ENCODE assay signal across 19 cellular contexts in the genomic region with DNA sequence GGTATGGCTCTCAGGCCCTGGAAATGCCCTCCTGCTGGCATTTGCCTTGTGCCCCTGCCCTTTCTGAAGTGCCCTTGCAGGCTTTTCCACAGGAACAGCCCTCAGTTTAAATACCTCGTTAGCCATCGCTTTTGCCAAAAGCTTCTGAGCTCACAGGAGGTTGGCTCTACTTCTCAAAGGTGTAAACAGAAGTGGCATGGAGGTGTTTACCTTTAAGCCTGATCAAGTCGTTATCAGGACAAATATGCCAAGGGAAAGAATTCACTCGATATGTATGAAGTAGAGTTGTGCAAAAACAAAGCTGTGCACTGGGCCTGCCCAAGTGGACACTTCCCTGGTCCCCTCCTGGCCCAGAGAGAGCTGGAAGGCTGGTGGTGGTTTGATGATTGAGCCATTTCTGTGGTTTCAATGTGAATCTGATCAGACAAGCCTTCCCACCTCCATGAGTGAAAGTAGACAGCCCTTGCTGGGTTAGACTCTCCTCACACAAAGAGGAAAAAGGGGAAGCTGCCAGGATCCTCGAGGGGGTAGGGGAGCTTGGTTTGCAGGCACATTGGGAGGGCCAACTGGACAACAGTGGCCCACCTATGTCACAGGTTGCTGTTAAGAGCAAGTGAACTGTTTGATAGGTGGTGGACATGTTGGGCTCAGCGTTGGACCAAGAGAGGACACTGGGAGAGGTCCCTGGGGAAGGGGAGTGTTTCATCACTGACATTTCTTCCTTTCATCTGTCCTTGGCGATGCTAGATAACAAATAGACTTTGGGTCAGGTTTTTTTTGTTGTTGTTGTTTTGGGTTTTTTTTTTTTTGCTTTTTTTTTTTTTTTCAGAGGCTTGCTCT.
"Had no signal": no experiment of that assay in that cellular context is flagged by ENCODE, and none has a peak within 500 bp of the region (broad histone marks: within the 10 kb centered on the region; RNA-seq: fewer than 3 reads in every experiment).

No MANE protein-coding gene starts in this region.

- H3K9me3 ChIP-seq: breast epithelium, mucosa of descending colon, suprapubic skin had no signal

- H3K36me3 ChIP-seq: breast epithelium, suprapubic skin had no signal

- DNase-seq: activated CD4-positive, alpha-beta T cell treated with anti-CD3 and anti-CD28 coated beads for 4 hours; activated CD8-positive, alpha-beta T cell treated with anti-CD3 and anti-CD28 coated beads, Interleukin-2, amount 10 ng/mL, durations not matched to agents 7 days and 5 days; aorta; effector memory CD4-positive, alpha-beta T cell; foreskin melanocyte; head of caudate nucleus; immature natural killer cell; mammary epithelial cell; mucosa of descending colon; naive thymus-derived CD4-positive, alpha-beta T cell; stimulated activated CD4-positive, alpha-beta T cell treated with anti-CD3 and anti-CD28 coated beads, Interleukin-15, amount 100 ng/mL, for 24 hours; stimulated activated CD4-positive, alpha-beta T cell treated with anti-CD3 and anti-CD28 coated beads, Interleukin-4, amount 100 ng/mL, for 1 hour; stimulated activated naive CD4-positive, alpha-beta T cell; T-helper 1 cell; T1000; trophoblast cell had no signal

- H3K4me1 ChIP-seq: breast epithelium, suprapubic skin had no signal

- H3K4me3 ChIP-seq: breast epithelium, mucosa of descending colon, suprapubic skin had no signal

- H3K27me3 ChIP-seq: breast epithelium, suprapubic skin had no signal

- H3K27ac ChIP-seq: breast epithelium, epithelial cell of prostate, suprapubic skin had no signal

- ATAC-seq: activated CD8-positive, alpha-beta T cell treated with anti-CD3 and anti-CD28 coated beads, Interleukin-2, amount 10 ng/mL, durations not matched to agents 7 days and 5 days; mucosa of descending colon; naive thymus-derived CD4-positive, alpha-beta T cell had no signal
